Comparison of ENCODE assay signal across 8 cellular contexts in the genomic region with DNA sequence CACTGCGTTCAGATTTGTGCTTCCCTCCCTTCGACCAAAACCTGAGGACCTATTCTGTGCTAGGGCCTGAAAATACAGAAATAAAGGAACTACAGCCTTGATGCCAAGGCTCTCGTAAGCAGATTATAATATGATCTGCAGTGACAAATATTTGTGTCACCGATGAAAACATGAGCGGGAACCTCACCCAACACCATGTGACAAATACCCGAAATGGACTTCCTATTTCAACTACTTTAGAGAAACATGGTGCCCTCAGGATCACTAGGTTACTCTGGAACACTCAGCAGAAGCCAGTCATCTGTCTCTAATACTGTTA. TPM values are rescaled to one million over a fixed set of nuclear protein-coding genes. Genes with fewer than 3 reads are reported as not detected.
DNase-seq lines count a peak whose midpoint lies in the region; ATAC-seq and TF ChIP-seq lines count a peak whose summit lies in the region.

No MANE protein-coding gene starts in this region.

- peaks cover 35% of the 10 kb centered on the region for H3K79me2 ChIP-seq in ACC112 (ENCODE audit: control insufficient read depth, insufficient read depth, low read length, unreplicated experiment)
- H3K79me2 ChIP-seq in HCT116 (ENCODE audit: insufficient read depth, low read length) = peaks cover 39% of the 10 kb centered on the region

- no peak for DNase-seq in HCT116 (ENCODE audit: low read depth, low spot score)
- no peak for DNase-seq in stimulated activated naive B cell treated with anti-CD40 and anti-IgM and Interleukin-4, amounts not matched to agents 10 μg/mL and 1 μg/mL and 100 μg/mL, for 72 hours
- DNase-seq in dedifferentiated amniotic fluid mesenchymal stem cell (ENCODE audit: extremely low spot score) = no peak

- no peaks in the 10 kb centered on the region for H3K9me3 Mint-ChIP-seq in activated T-helper 17 cell treated with anti-CD3 and anti-CD28 coated beads, Interleukin-2, amount 50 U/mL, for 72 hours
- no peaks in the 10 kb centered on the region for H3K9me3 Mint-ChIP-seq in stimulated activated naive B cell treated with anti-CD40 and anti-IgM and Interleukin-4, amounts not matched to agents 10 μg/mL and 1 μg/mL and 100 μg/mL, for 72 hours

- H3K27ac ChIP-seq in ACC112 (ENCODE audit: low read depth, low read length) = no peak overlapping the region
- peak overlapping the region; percentile 26; the same call in 1 of the 2 replicates for H3K27ac ChIP-seq in HCT116 (ENCODE audit: low read depth, low read length)

- H3K27me3 ChIP-seq in ACC112 (ENCODE audit: insufficient read depth, low read length) (no peaks in the 10 kb centered on the region; the same call in 1 of the 2 replicates), HCT116 (ENCODE audit: insufficient read depth, low read length) (no peaks in the 10 kb centered on the region)

- no peak for TF ChIP-seq POLR2A in HCT116 (IDR thresholded peaks at IDR 0.05; ENCODE audit: borderline replicate concordance, extremely low read depth, insufficient read depth, insufficient read length)

- H3K36me3 Mint-ChIP-seq in activated T-helper 17 cell treated with anti-CD3 and anti-CD28 coated beads, Interleukin-2, amount 50 U/mL, for 72 hours (ENCODE audit: low read depth) = peaks cover 38% of the 10 kb centered on the region
- H3K36me3 Mint-ChIP-seq in stimulated activated naive B cell treated with anti-CD40 and anti-IgM and Interleukin-4, amounts not matched to agents 10 μg/mL and 1 μg/mL and 100 μg/mL, for 72 hours = peaks cover 10 to 11% of the 10 kb centered on the region in 2 donors

- CTCF ChIA-PET in HCT116 (lab: Charles Lee) = no interaction called here

- no peak for TF ChIP-seq CTCF in HCT116 (IDR thresholded peaks at IDR 0.05 in 2 of 3, conservative IDR thresholded peaks at IDR 0.05 in 1 of 3; ENCODE audit: borderline replicate concordance in 1 of 3, insufficient read depth in 1 of 3, low read depth in 2 of 3, low read length in 2 of 3)

- H3K27ac Mint-ChIP-seq in activated T-helper 17 cell treated with anti-CD3 and anti-CD28 coated beads, Interleukin-2, amount 50 U/mL, for 72 hours = peak overlapping the region; percentile 84
- peak overlapping the region; percentile 95 for H3K27ac Mint-ChIP-seq in stimulated activated naive B cell treated with anti-CD40 and anti-IgM and Interleukin-4, amounts not matched to agents 10 μg/mL and 1 μg/mL and 100 μg/mL, for 72 hours

- H2AFZ ChIP-seq in ACC112 (ENCODE audit: low read length, unreplicated experiment) (peak overlapping the region; percentile 98), HCT116 (ENCODE audit: low read depth, low read length, poor library complexity, severe bottlenecking) (peak overlapping the region; percentile 68)

- H3K4me2 ChIP-seq in HCT116 (ENCODE audit: low read length) = peak overlapping the region; percentile 94

- peaks cover 4% of the 10 kb centered on the region for H3K27me3 Mint-ChIP-seq in activated T-helper 17 cell treated with anti-CD3 and anti-CD28 coated beads, Interleukin-2, amount 50 U/mL, for 72 hours
- H3K27me3 Mint-ChIP-seq in stimulated activated naive B cell treated with anti-CD40 and anti-IgM and Interleukin-4, amounts not matched to agents 10 μg/mL and 1 μg/mL and 100 μg/mL, for 72 hours = peaks cover 0 to 5% of the 10 kb centered on the region in 2 donors

- H3K9me2 ChIP-seq in HCT116 (ENCODE audit: insufficient read depth) = no peaks in the 10 kb centered on the region

- RAD21 ChIA-PET in HCT116 (lab: Charles Lee; ENCODE audit: low non-redundant PET in 1 of 2, low total read pairs in 2 of 2, uncharacterized antibody in 2 of 2, unreplicated experiment in 2 of 2) = no interaction called here

- ATAC-seq in HCT116 = peak; percentile 7; the same call in 1 of the 2 replicates
- peak; percentile 65 for ATAC-seq in activated T-helper 17 cell treated with anti-CD3 and anti-CD28 coated beads, Interleukin-2, amount 50 U/mL, for 72 hours (replicated peaks)
- ATAC-seq in stimulated activated naive B cell treated with anti-CD40 and anti-IgM and Interleukin-4, amounts not matched to agents 10 μg/mL and 1 μg/mL and 100 μg/mL, for 72 hours (replicated peaks) = peak; percentile 44 to 57
- ATAC-seq in GM18520 (IDR thresholded peaks at IDR 0.05; ENCODE audit: unreplicated experiment) = no peak
- ATAC-seq in GM19463 (IDR thresholded peaks at IDR 0.05; ENCODE audit: unreplicated experiment) = no peak

- H3K9ac ChIP-seq in HCT116 (ENCODE audit: low read length) = no peak overlapping the region

- peak overlapping the region; percentile 96 for H3K4me3 ChIP-seq in ACC112 (ENCODE audit: low read depth, low read length)
- H3K4me3 ChIP-seq in HCT116 (replicated peaks in 1 of 2; ENCODE audit: low read depth in 1 of 2, low read length in 2 of 2) = peak overlapping the region; percentile 82 to 94
- H3K4me3 ChIP-seq in iPS-11a (ENCODE audit: low read depth, low read length) = peak overlapping the region; percentile 59

- H3K4me1 ChIP-seq in ACC112 (ENCODE audit: control insufficient read depth, insufficient read depth, low read length, unreplicated experiment) = peaks cover 5% of the 10 kb centered on the region
- peaks cover 4 to 12% of the 10 kb centered on the region in 2 experiments; a peak in 3 of 4 replicates for H3K4me1 ChIP-seq in HCT116 (ENCODE audit: control insufficient read depth in 1 of 2, insufficient read depth in 2 of 2, low read length in 2 of 2)

- no peaks in the 10 kb centered on the region for H3K9me3 ChIP-seq in HCT116 (ENCODE audit: control insufficient read depth in 1 of 2, insufficient read depth in 1 of 2, low read depth in 1 of 2, low read length in 2 of 2)

- POLR2A ChIA-PET in HCT116 (lab: Charles Lee) = no interaction called here

- no peak for TF ChIP-seq RAD21 in HCT116 (IDR thresholded peaks at IDR 0.05; ENCODE audit: low read depth)

- peaks cover 21% of the 10 kb centered on the region for H3K4me1 Mint-ChIP-seq in activated T-helper 17 cell treated with anti-CD3 and anti-CD28 coated beads, Interleukin-2, amount 50 U/mL, for 72 hours
- peaks cover 14 to 17% of the 10 kb centered on the region in 2 donors for H3K4me1 Mint-ChIP-seq in stimulated activated naive B cell treated with anti-CD40 and anti-IgM and Interleukin-4, amounts not matched to agents 10 μg/mL and 1 μg/mL and 100 μg/mL, for 72 hours

- BruUV-seq in HCT116 (replicated peaks; lab: Mats Ljungman, UMichigan) = no TSS peak

- H3K36me3 ChIP-seq in ACC112 (ENCODE audit: insufficient read depth, low read length) (peaks cover 14% of the 10 kb centered on the region), HCT116 (ENCODE audit: control insufficient read depth in 1 of 2, insufficient read depth in 2 of 2, low read length in 2 of 2) (peaks cover 0 to 15% of the 10 kb centered on the region in 2 experiments; a peak in 2 of 4 replicates)

- H3K4me3 Mint-ChIP-seq in activated T-helper 17 cell treated with anti-CD3 and anti-CD28 coated beads, Interleukin-2, amount 50 U/mL, for 72 hours = peak overlapping the region; percentile 86
- H3K4me3 Mint-ChIP-seq in stimulated activated naive B cell treated with anti-CD40 and anti-IgM and Interleukin-4, amounts not matched to agents 10 μg/mL and 1 μg/mL and 100 μg/mL, for 72 hours = peak overlapping the region; percentile 90 to 92

- no peaks in the 10 kb centered on the region for H4K20me1 ChIP-seq in HCT116 (ENCODE audit: insufficient read depth)

- intact Hi-C loops in HCT116 (cut with micrococcal nuclease) = no loop called here

TF ChIP-seq in HCT116, 20 proteins besides CTCF, POLR2A, EP300 and RAD21:
- TF ChIP-seq SIN3A (IDR thresholded peaks at IDR 0.05; ENCODE audit: low read depth) (no peak), CEBPB (IDR thresholded peaks at IDR 0.05; ENCODE audit: low read depth) (no peak)
- TF ChIP-seq, protein P1, sequence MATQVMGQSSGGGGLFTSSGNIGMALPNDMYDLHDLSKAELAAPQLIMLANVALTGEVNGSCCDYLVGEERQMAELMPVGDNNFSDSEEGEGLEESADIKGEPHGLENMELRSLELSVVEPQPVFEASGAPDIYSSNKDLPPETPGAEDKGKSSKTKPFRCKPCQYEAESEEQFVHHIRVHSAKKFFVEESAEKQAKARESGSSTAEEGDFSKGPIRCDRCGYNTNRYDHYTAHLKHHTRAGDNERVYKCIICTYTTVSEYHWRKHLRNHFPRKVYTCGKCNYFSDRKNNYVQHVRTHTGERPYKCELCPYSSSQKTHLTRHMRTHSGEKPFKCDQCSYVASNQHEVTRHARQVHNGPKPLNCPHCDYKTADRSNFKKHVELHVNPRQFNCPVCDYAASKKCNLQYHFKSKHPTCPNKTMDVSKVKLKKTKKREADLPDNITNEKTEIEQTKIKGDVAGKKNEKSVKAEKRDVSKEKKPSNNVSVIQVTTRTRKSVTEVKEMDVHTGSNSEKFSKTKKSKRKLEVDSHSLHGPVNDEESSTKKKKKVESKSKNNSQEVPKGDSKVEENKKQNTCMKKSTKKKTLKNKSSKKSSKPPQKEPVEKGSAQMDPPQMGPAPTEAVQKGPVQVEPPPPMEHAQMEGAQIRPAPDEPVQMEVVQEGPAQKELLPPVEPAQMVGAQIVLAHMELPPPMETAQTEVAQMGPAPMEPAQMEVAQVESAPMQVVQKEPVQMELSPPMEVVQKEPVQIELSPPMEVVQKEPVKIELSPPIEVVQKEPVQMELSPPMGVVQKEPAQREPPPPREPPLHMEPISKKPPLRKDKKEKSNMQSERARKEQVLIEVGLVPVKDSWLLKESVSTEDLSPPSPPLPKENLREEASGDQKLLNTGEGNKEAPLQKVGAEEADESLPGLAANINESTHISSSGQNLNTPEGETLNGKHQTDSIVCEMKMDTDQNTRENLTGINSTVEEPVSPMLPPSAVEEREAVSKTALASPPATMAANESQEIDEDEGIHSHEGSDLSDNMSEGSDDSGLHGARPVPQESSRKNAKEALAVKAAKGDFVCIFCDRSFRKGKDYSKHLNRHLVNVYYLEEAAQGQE (IDR thresholded peaks at IDR 0.05; ENCODE audit: low read depth) = no peak

RNA-seq across cellular contexts. Expression of gene VAMP3, which starts 0.5 kb away (rescaled TPM):
- 79.3 TPM for total RNA-seq in HCT116 (2021; ENCODE audit: unreplicated experiment)
- polyA plus RNA-seq in HCT116 (2012) = 39.1 and 45.6 TPM in 2 replicates
- 10 to 100 TPM; 22.3 to 24.9 TPM for total RNA-seq in activated T-helper 17 cell treated with anti-CD3 and anti-CD28 coated beads, Interleukin-2, amount 50 U/mL, for 72 hours

RNA-seq across cellular contexts. Expression of gene PER3, which starts 13.5 kb away (rescaled TPM):
- total RNA-seq in HCT116 (2021; ENCODE audit: unreplicated experiment) = 5.8 TPM
- polyA plus RNA-seq in HCT116 (2012) = 2.4 and 3.0 TPM in 2 replicates
- total RNA-seq in activated T-helper 17 cell treated with anti-CD3 and anti-CD28 coated beads, Interleukin-2, amount 50 U/mL, for 72 hours = 1 to 10 TPM; 3.1 to 4.8 TPM

Comparison
In these comparisons a context has a peak if more than half of its experiments do, and no peak if none do; other contexts are left out.
1. ATAC-seq: peak in HCT116 (single experiment), activated T-helper 17 cell treated with anti-CD3 and anti-CD28 coated beads, Interleukin-2, amount 50 U/mL, for 72 hours (single experiment) and stimulated activated naive B cell treated with anti-CD40 and anti-IgM and Interleukin-4, amounts not matched to agents 10 μg/mL and 1 μg/mL and 100 μg/mL, for 72 hours (2 of 2); none in GM18520 (single experiment) and GM19463 (single experiment).
2. Peak in every context shown above with its lines, with median percentiles within 50 percentile points of each other: H3K4me3 ChIP-seq.